ENCODE assay signal across 1 cellular context in genomic region chr3:177338697-177339219, GRCh38.
A peak's percentile ranks its signal among the peaks of the same experiment; 100 is the strongest.
TF ChIP-seq lines count a peak whose summit lies in the region.

No MANE protein-coding gene starts in this region.

TF ChIP-seq in K562, 482 proteins besides CTCF, POLR2A, EP300 and RAD21 (continued from another document and continues in another):
- TF ChIP-seq JUN (IDR thresholded peaks at IDR 0.05; ENCODE audit: borderline replicate concordance, low read depth, low read length) (no peak), JUN (CRISPR knock-in tag; IDR thresholded peaks at IDR 0.05; ENCODE audit: borderline replicate concordance) (no peak), SMAD2 (IDR thresholded peaks at IDR 0.05; ENCODE audit: low read depth, low read length) (no peak), FOXK2 (conservative IDR thresholded peaks at IDR 0.05 in 1 of 2, IDR thresholded peaks at IDR 0.05 in 1 of 2; ENCODE audit: low read depth in 2 of 2) (peak; percentile 60 to 78), RB1 (IDR thresholded peaks at IDR 0.05; ENCODE audit: low read depth) (no peak; the same call in 1 of the 2 replicates), NELFE (IDR thresholded peaks at IDR 0.05; ENCODE audit: insufficient read depth, insufficient read length) (no peak), ARID3A (IDR thresholded peaks at IDR 0.05; ENCODE audit: borderline replicate concordance, low read depth, low read length) (peak; percentile 70; the same call in 1 of the 2 replicates), PCBP1 (IDR thresholded peaks at IDR 0.05; ENCODE audit: low read depth, low read length, poor library complexity, severe bottlenecking) (no peak), TOE1 (IDR thresholded peaks at IDR 0.05; ENCODE audit: borderline replicate concordance) (no peak), TOE1 (CRISPR knock-in tag; IDR thresholded peaks at IDR 0.05; ENCODE audit: borderline replicate concordance, low read depth) (no peak), FIP1L1 (IDR thresholded peaks at IDR 0.05; ENCODE audit: low read depth, low read length, poor library complexity, severe bottlenecking) (no peak), ASH1L (IDR thresholded peaks at IDR 0.05; ENCODE audit: borderline replicate concordance, low read depth, partially characterized antibody) (no peak), YBX1 (IDR thresholded peaks at IDR 0.05) (no peak), TCFL5 (CRISPR knock-in tag; conservative IDR thresholded peaks at IDR 0.05) (no peak), ZC3H4 (CRISPR knock-in tag; IDR thresholded peaks at IDR 0.05; ENCODE audit: borderline replicate concordance) (no peak), PHTF2 (CRISPR knock-in tag; IDR thresholded peaks at IDR 0.05) (no peak), MTA3 (IDR thresholded peaks at IDR 0.05; ENCODE audit: borderline replicate concordance) (peak; percentile 60; the same call in 1 of the 2 replicates), STAT5A (IDR thresholded peaks at IDR 0.05; ENCODE audit: borderline replicate concordance, low read length) (peak; percentile 77), SRF (CRISPR knock-in tag; IDR thresholded peaks at IDR 0.05) (no peak), ZNF695 (CRISPR knock-in tag; IDR thresholded peaks at IDR 0.05) (no peak), ZNF212 (CRISPR knock-in tag; IDR thresholded peaks at IDR 0.05) (no peak), PRDM10 (IDR thresholded peaks at IDR 0.05; ENCODE audit: partially characterized antibody) (no peak), ZNF311 (CRISPR knock-in tag; IDR thresholded peaks at IDR 0.05) (0 out of 2 replicates have a peak, but pooled peaks have one; percentile 6), ZNF561 (CRISPR knock-in tag; conservative IDR thresholded peaks at IDR 0.05) (no peak), THAP7 (CRISPR knock-in tag; IDR thresholded peaks at IDR 0.05) (no peak), FOXJ3 (CRISPR knock-in tag; IDR thresholded peaks at IDR 0.05) (no peak), ZNF24 (IDR thresholded peaks at IDR 0.05) (no peak), ARID2 (IDR thresholded peaks at IDR 0.05) (no peak), ZNF644 (tag; IDR thresholded peaks at IDR 0.05; ENCODE audit: low read depth) (0 out of 2 replicates have a peak, but pooled peaks have one; percentile 14), SRSF3 (IDR thresholded peaks at IDR 0.05; ENCODE audit: insufficient read depth, low read length) (no peak), SMARCE1 (IDR thresholded peaks at IDR 0.05) (peak; percentile 82), ZNF282 (CRISPR knock-in tag; IDR thresholded peaks at IDR 0.05) (no peak), ZNF165 (CRISPR knock-in tag; IDR thresholded peaks at IDR 0.05; ENCODE audit: borderline replicate concordance) (no peak), MCM3 (IDR thresholded peaks at IDR 0.05) (no peak), NFIX (CRISPR knock-in tag; IDR thresholded peaks at IDR 0.05; ENCODE audit: low read depth) (no peak)
- TF ChIP-seq, protein P1, sequence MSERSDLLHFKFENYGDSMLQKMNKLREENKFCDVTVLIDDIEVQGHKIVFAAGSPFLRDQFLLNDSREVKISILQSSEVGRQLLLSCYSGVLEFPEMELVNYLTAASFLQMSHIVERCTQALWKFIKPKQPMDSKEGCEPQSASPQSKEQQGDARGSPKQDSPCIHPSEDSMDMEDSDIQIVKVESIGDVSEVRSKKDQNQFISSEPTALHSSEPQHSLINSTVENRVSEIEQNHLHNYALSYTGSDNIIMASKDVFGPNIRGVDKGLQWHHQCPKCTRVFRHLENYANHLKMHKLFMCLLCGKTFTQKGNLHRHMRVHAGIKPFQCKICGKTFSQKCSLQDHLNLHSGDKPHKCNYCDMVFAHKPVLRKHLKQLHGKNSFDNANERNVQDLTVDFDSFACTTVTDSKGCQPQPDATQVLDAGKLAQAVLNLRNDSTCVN (CRISPR knock-in tag; IDR thresholded peaks at IDR 0.05): no peak
- TF ChIP-seq, protein P2, sequence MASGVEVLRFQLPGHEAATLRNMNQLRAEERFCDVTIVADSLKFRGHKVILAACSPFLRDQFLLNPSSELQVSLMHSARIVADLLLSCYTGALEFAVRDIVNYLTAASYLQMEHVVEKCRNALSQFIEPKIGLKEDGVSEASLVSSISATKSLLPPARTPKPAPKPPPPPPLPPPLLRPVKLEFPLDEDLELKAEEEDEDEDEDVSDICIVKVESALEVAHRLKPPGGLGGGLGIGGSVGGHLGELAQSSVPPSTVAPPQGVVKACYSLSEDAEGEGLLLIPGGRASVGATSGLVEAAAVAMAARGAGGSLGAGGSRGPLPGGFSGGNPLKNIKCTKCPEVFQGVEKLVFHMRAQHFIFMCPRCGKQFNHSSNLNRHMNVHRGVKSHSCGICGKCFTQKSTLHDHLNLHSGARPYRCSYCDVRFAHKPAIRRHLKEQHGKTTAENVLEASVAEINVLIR (CRISPR knock-in tag; IDR thresholded peaks at IDR 0.05): no peak
- TF ChIP-seq, protein P3, sequence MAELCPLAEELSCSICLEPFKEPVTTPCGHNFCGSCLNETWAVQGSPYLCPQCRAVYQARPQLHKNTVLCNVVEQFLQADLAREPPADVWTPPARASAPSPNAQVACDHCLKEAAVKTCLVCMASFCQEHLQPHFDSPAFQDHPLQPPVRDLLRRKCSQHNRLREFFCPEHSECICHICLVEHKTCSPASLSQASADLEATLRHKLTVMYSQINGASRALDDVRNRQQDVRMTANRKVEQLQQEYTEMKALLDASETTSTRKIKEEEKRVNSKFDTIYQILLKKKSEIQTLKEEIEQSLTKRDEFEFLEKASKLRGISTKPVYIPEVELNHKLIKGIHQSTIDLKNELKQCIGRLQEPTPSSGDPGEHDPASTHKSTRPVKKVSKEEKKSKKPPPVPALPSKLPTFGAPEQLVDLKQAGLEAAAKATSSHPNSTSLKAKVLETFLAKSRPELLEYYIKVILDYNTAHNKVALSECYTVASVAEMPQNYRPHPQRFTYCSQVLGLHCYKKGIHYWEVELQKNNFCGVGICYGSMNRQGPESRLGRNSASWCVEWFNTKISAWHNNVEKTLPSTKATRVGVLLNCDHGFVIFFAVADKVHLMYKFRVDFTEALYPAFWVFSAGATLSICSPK (IDR thresholded peaks at IDR 0.05; ENCODE audit: borderline replicate concordance): no peak
- TF ChIP-seq, protein P4, sequence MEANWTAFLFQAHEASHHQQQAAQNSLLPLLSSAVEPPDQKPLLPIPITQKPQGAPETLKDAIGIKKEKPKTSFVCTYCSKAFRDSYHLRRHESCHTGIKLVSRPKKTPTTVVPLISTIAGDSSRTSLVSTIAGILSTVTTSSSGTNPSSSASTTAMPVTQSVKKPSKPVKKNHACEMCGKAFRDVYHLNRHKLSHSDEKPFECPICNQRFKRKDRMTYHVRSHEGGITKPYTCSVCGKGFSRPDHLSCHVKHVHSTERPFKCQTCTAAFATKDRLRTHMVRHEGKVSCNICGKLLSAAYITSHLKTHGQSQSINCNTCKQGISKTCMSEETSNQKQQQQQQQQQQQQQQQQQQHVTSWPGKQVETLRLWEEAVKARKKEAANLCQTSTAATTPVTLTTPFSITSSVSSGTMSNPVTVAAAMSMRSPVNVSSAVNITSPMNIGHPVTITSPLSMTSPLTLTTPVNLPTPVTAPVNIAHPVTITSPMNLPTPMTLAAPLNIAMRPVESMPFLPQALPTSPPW (CRISPR knock-in tag; IDR thresholded peaks at IDR 0.05): peak; percentile 42
- TF ChIP-seq, protein P5, sequence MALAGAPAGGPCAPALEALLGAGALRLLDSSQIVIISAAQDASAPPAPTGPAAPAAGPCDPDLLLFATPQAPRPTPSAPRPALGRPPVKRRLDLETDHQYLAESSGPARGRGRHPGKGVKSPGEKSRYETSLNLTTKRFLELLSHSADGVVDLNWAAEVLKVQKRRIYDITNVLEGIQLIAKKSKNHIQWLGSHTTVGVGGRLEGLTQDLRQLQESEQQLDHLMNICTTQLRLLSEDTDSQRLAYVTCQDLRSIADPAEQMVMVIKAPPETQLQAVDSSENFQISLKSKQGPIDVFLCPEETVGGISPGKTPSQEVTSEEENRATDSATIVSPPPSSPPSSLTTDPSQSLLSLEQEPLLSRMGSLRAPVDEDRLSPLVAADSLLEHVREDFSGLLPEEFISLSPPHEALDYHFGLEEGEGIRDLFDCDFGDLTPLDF (CRISPR knock-in tag; IDR thresholded peaks at IDR 0.05): no peak
- TF ChIP-seq, protein P6, sequence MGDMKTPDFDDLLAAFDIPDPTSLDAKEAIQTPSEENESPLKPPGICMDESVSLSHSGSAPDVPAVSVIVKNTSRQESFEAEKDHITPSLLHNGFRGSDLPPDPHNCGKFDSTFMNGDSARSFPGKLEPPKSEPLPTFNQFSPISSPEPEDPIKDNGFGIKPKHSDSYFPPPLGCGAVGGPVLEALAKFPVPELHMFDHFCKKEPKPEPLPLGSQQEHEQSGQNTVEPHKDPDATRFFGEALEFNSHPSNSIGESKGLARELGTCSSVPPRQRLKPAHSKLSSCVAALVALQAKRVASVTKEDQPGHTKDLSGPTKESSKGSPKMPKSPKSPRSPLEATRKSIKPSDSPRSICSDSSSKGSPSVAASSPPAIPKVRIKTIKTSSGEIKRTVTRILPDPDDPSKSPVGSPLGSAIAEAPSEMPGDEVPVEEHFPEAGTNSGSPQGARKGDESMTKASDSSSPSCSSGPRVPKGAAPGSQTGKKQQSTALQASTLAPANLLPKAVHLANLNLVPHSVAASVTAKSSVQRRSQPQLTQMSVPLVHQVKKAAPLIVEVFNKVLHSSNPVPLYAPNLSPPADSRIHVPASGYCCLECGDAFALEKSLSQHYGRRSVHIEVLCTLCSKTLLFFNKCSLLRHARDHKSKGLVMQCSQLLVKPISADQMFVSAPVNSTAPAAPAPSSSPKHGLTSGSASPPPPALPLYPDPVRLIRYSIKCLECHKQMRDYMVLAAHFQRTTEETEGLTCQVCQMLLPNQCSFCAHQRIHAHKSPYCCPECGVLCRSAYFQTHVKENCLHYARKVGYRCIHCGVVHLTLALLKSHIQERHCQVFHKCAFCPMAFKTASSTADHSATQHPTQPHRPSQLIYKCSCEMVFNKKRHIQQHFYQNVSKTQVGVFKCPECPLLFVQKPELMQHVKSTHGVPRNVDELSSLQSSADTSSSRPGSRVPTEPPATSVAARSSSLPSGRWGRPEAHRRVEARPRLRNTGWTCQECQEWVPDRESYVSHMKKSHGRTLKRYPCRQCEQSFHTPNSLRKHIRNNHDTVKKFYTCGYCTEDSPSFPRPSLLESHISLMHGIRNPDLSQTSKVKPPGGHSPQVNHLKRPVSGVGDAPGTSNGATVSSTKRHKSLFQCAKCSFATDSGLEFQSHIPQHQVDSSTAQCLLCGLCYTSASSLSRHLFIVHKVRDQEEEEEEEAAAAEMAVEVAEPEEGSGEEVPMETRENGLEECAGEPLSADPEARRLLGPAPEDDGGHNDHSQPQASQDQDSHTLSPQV (IDR thresholded peaks at IDR 0.05): peak; percentile 75
